ENCODE assay signal across 9 cellular contexts in the genomic region with DNA sequence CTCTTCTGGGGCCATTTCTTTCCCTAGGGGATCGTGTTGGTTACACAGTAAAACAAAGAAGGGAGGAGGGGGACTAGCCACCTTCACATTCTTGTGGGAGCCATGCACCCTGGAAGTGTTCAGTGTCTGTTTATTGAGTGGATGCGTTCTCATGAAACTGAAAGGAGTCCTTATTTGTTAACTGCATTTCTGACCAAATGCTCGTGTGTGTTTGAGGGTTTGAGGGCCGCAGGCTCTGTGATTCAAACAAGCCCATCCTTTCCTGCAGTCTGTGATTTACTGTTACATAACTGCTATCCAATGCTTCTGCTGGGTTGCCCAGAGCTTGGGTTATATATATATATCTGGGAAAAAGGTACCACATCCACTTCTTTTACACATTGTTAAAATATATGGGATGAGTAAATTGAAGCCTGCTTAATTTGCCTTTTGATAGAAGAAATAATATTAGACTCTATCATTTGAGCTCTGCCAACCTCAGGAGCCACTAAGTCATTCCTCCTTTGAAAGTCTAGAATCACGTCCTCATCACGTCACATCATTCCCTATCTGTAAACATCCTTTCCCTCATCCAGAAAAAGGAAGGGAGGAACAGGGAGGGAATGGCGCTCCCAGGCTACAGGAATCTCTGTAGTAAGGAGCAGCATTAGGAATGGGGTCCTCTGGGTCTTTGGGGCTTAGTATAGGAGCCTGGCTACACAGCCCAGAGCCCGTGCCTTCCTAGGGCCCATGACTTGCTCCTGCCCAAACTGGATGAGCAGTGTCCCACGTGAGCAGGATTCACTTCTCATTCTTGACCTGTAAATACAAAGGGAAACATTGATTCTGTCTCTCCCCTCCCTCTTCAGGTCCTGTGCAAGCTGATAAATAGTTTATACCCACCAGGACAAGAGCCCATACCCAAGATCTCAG. TPM values are rescaled to one million over a fixed set of nuclear protein-coding genes. Genes with fewer than 3 reads are reported as not detected.
DNase-seq lines count a peak whose midpoint lies in the region; ATAC-seq lines count a peak whose summit lies in the region.
"Had no signal": no experiment of that assay in that cellular context is flagged by ENCODE, and none has a peak within 500 bp of the region (broad histone marks: within the 10 kb centered on the region; RNA-seq: fewer than 3 reads in every experiment).

No MANE protein-coding gene starts in this region.

- H3K79me2 ChIP-seq in ACC112 (ENCODE audit: control insufficient read depth, insufficient read depth, low read length, unreplicated experiment), result no peaks in the 10 kb centered on the region

- H3K27me3 Mint-ChIP-seq in T-helper 17 cell, result no peaks in the 10 kb centered on the region

- H3K36me3 ChIP-seq in ACC112 (ENCODE audit: insufficient read depth, low read length), result no peaks in the 10 kb centered on the region
- H3K36me3 ChIP-seq in ES-I3 (ENCODE audit: insufficient read depth, low read length), result no peaks in the 10 kb centered on the region
- H3K36me3 ChIP-seq in iPS-15b (ENCODE audit: control insufficient read depth, insufficient read depth, low read length), result no peaks in the 10 kb centered on the region

- H3K27ac ChIP-seq in ACC112 (ENCODE audit: low read depth, low read length), result no peak overlapping the region

- peak overlapping the region; percentile 87 for H3K4me3 Mint-ChIP-seq in T-helper 17 cell

- no peak for DNase-seq in T-helper 17 cell
- DNase-seq in D341Med (ENCODE audit: low spot score), result no peak
- no peak for DNase-seq in activated CD4-positive, CD25-positive, alpha-beta regulatory T cell (lab: John Stamatoyannopoulos, UW)
- no peak for DNase-seq in mesenteric fat pad (ENCODE audit: low spot score)

- peak overlapping the region; percentile 83; the same call in 1 of the 2 replicates for H3K9ac ChIP-seq in ES-I3 (ENCODE audit: low read depth, low read length)
- H3K9ac ChIP-seq in iPS-15b (ENCODE audit: low read depth, low read length), result no peak overlapping the region

- ATAC-seq in T-helper 17 cell (no peak), HG02852 (IDR thresholded peaks at IDR 0.05; ENCODE audit: unreplicated experiment) (no peak)

- peaks cover 35% of the 10 kb centered on the region for H3K4me1 Mint-ChIP-seq in T-helper 17 cell

- peaks cover 22% of the 10 kb centered on the region for H3K4me1 ChIP-seq in ACC112 (ENCODE audit: control insufficient read depth, insufficient read depth, low read length, unreplicated experiment)
- peaks cover 17% of the 10 kb centered on the region for H3K4me1 ChIP-seq in ES-I3 (ENCODE audit: insufficient read depth, low read length)
- H3K4me1 ChIP-seq in iPS-15b (ENCODE audit: control insufficient read depth, insufficient read depth, low read length), result peaks cover 15% of the 10 kb centered on the region

- H3K27me3 ChIP-seq in ACC112 (ENCODE audit: insufficient read depth, low read length), result no peaks in the 10 kb centered on the region
- H3K27me3 ChIP-seq in iPS-15b (ENCODE audit: control insufficient read depth, insufficient read depth, low read length), result peaks cover 23% of the 10 kb centered on the region

- no peak overlapping the region for H2AFZ ChIP-seq in ACC112 (ENCODE audit: low read length, unreplicated experiment)

- peak overlapping the region; percentile 71 for H3K4me3 ChIP-seq in ACC112 (ENCODE audit: low read depth, low read length)
- peak overlapping the region; percentile 90 for H3K4me3 ChIP-seq in iPS-15b (ENCODE audit: low read depth, low read length)

- H3K9me3 ChIP-seq in ES-I3 (ENCODE audit: control insufficient read depth, insufficient read depth, low read length) (no peaks in the 10 kb centered on the region), T-helper 17 cell (ENCODE audit: control insufficient read depth, low read length, poor library complexity, severe bottlenecking) (no peaks in the 10 kb centered on the region), iPS-15b (ENCODE audit: control insufficient read depth, insufficient read depth, low read length) (no peaks in the 10 kb centered on the region)

- peaks cover under 1% of the 10 kb centered on the region for H3K36me3 Mint-ChIP-seq in T-helper 17 cell (ENCODE audit: low read depth)

- H3K27ac Mint-ChIP-seq in T-helper 17 cell, result peak overlapping the region; percentile 51

RNA-seq across cellular contexts. Expression of a gene that starts 1.5 kb away (rescaled TPM):
- total RNA-seq in T-helper 17 cell (under 1 TPM in 1 of 2 donors, not detected in 1; 0.32 TPM), mesenteric fat pad (not detected)
- total RNA-seq: mononuclear cell had no signal

RNA-seq across cellular contexts. Expression of a gene that starts 21.4 kb away (rescaled TPM):
- total RNA-seq in T-helper 17 cell (10 to 100 TPM; 18.2 to 18.7 TPM), mesenteric fat pad (17.6 TPM)

RNA-seq across cellular contexts. Expression of a gene that starts 34.4 kb away (rescaled TPM):
- under 1 TPM in 1 of 2 donors, not detected in 1; 0.12 TPM for total RNA-seq in T-helper 17 cell
- total RNA-seq in mesenteric fat pad, result not detected
- total RNA-seq: mononuclear cell had no signal
